18 cellular contexts compared by ENCODE assay signal in the genomic region with DNA sequence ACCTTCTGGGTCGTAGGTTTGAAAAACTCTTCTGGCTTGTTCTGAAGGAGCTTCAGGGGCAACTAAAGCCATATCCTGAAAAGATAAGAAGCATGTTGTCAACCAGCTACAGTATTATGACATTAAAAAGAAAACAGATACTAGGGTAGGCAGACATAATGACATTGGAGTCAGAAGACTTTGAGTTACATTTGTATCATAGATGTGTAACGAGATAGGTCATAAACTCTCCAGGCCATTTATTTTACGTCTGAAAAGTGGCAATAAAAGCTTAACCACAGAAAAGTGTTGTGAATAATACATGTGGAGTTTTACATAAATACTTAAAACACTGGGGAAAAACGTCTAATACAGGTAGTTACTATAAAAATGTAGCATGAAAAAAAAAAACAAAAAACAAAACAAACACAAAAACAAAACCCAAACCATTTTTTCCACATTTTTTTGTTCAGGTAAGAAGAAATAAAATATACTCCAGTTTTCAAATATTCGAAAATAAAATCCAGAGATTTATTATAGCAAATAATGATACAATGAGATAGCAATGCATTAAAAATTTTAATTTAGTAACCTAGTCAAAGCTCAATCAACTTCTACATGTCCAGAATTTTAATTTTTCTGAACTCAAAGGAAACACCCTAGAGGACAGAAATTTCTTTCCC.
DNase-seq lines count a peak whose midpoint lies in the region; ATAC-seq, FAIRE-seq and TF ChIP-seq lines count a peak whose summit lies in the region.
"Had no signal": no experiment of that assay in that cellular context is flagged by ENCODE, and none has a peak within 500 bp of the region (broad histone marks: within the 10 kb centered on the region; RNA-seq: fewer than 3 reads in every experiment).

No MANE protein-coding gene starts in this region.

- no peaks in the 10 kb centered on the region for H3K9me3 ChIP-seq in HEK293 (ENCODE audit: control insufficient read depth, insufficient read depth, low read depth, low read length)

- in situ Hi-C loops in G401 (cut with HindIII; ENCODE audit: low sequenced_read_pairs) = no loop called here

- no peak for ATAC-seq in GM21528 (IDR thresholded peaks at IDR 0.05; ENCODE audit: low FRiP score, unreplicated experiment)
- ATAC-seq: A549 had no signal

- peaks cover 0 to 6% of the 10 kb centered on the region in 2 experiments; a peak in 1 of 3 replicates for H3K36me3 ChIP-seq in HEK293 (ENCODE audit: control insufficient read depth in 2 of 2, insufficient read depth in 1 of 2, low read length in 2 of 2)

- H3K27ac ChIP-seq in HEK293 (ENCODE audit: extremely low read depth, low read depth, low read length) = peak overlapping the region; percentile 37
- H3K27ac ChIP-seq: A549 had no signal

- POLR2A ChIA-PET in HEK293 (lab: Yijun Ruan, JAX) = no interaction called here

- H3K27me3 Mint-ChIP-seq in nephron progenitor cell (ENCODE audit: low read depth, poor library complexity) = no peaks in the 10 kb centered on the region
- H3K27me3 Mint-ChIP-seq in activated naive CD8-positive, alpha-beta T cell treated with anti-CD3 and anti-CD28 coated beads for 36 hours = no peaks in the 10 kb centered on the region

- no peak overlapping the region for H3K4me3 ChIP-seq in HEK293 (ENCODE audit: low read depth, low read length)
- H3K4me3 ChIP-seq: A549 had no signal

- peak overlapping the region; percentile 89 for H3K27ac Mint-ChIP-seq in nephron progenitor cell
- no peak overlapping the region for H3K27ac Mint-ChIP-seq in activated naive CD8-positive, alpha-beta T cell treated with anti-CD3 and anti-CD28 coated beads for 36 hours

- TF ChIP-seq CTCF in HEK293 (tag by site-specific recombination; IDR thresholded peaks at IDR 0.05) (no peak), nephron progenitor cell (IDR thresholded peaks at IDR 0.05) (no peak)

- peaks cover 39% of the 10 kb centered on the region for H3K36me3 Mint-ChIP-seq in nephron progenitor cell (ENCODE audit: low read depth)
- peaks cover 26% of the 10 kb centered on the region for H3K36me3 Mint-ChIP-seq in activated naive CD8-positive, alpha-beta T cell treated with anti-CD3 and anti-CD28 coated beads for 36 hours

- FAIRE-seq in colon (lab: Jason Lieb, UNC) = peak; percentile 78
- FAIRE-seq: A549, RCC 7860 had no signal

- CTCF ChIA-PET in HEK293 (lab: Yijun Ruan, JAX) = interaction anchor here (0.8 kb wide), 1 partner anchor 211 kb away, joined by 3 read pairs; no protein-coding TSS in a partner anchor

- peaks cover 58% of the 10 kb centered on the region for H3K4me1 Mint-ChIP-seq in nephron progenitor cell
- H3K4me1 Mint-ChIP-seq in activated naive CD8-positive, alpha-beta T cell treated with anti-CD3 and anti-CD28 coated beads for 36 hours = no peaks in the 10 kb centered on the region

- H3K4me3 Mint-ChIP-seq in nephron progenitor cell = peak overlapping the region; percentile 21
- H3K4me3 Mint-ChIP-seq in activated naive CD8-positive, alpha-beta T cell treated with anti-CD3 and anti-CD28 coated beads for 36 hours = no peak overlapping the region

- peaks cover 14% of the 10 kb centered on the region for H3K9me3 Mint-ChIP-seq in nephron progenitor cell
- peaks cover 2% of the 10 kb centered on the region for H3K9me3 Mint-ChIP-seq in activated naive CD8-positive, alpha-beta T cell treated with anti-CD3 and anti-CD28 coated beads for 36 hours

- H3K4me1 ChIP-seq in HEK293 (ENCODE audit: control insufficient read depth, insufficient read depth, low read length) = peaks cover 63% of the 10 kb centered on the region
- H3K4me1 ChIP-seq: A549 had no signal

- peak; percentile 11 for DNase-seq in NCI-H69 (lab: John Stamatoyannopoulos, UW)
- no peak for DNase-seq in nephron progenitor cell
- no peak for DNase-seq in SIG-M5 (lab: John Stamatoyannopoulos, UW)
- DNase-seq in G401 (ENCODE audit: low spot score) = no peak
- DNase-seq in activated naive CD8-positive, alpha-beta T cell treated with anti-CD3 and anti-CD28 coated beads for 36 hours = no peak
- DNase-seq: C1 segment of cervical spinal cord, DND-41, Kasumi-1, MV-4-11, NCI-H1930, NCI-H510A, NCI-H82, Right ventricle myocardium superior had no signal

TF ChIP-seq in HEK293, 187 proteins besides CTCF, POLR2A, EP300 and RAD21 (continues in another document):
- TF ChIP-seq PRDM4 (tag by site-specific recombination; IDR thresholded peaks at IDR 0.05) = peak; percentile 94
- TF ChIP-seq ZBTB1 (tag by site-specific recombination; IDR thresholded peaks at IDR 0.05) = peak; percentile 94
- TF ChIP-seq ZNF146 (tag by site-specific recombination; IDR thresholded peaks at IDR 0.05) = peak; percentile 54; the same call in 1 of the 2 replicates
- TF ChIP-seq, protein P1, sequence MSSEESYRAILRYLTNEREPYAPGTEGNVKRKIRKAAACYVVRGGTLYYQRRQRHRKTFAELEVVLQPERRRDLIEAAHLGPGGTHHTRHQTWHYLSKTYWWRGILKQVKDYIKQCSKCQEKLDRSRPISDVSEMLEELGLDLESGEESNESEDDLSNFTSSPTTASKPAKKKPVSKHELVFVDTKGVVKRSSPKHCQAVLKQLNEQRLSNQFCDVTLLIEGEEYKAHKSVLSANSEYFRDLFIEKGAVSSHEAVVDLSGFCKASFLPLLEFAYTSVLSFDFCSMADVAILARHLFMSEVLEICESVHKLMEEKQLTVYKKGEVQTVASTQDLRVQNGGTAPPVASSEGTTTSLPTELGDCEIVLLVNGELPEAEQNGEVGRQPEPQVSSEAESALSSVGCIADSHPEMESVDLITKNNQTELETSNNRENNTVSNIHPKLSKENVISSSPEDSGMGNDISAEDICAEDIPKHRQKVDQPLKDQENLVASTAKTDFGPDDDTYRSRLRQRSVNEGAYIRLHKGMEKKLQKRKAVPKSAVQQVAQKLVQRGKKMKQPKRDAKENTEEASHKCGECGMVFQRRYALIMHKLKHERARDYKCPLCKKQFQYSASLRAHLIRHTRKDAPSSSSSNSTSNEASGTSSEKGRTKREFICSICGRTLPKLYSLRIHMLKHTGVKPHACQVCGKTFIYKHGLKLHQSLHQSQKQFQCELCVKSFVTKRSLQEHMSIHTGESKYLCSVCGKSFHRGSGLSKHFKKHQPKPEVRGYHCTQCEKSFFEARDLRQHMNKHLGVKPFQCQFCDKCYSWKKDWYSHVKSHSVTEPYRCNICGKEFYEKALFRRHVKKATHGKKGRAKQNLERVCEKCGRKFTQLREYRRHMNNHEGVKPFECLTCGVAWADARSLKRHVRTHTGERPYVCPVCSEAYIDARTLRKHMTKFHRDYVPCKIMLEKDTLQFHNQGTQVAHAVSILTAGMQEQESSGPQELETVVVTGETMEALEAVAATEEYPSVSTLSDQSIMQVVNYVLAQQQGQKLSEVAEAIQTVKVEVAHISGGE (tag by site-specific recombination; conservative IDR thresholded peaks at IDR 0.05; ENCODE audit: low read depth) = no peak
- 0 out of 2 replicates have a peak, but pooled peaks have one; percentile 12 for TF ChIP-seq YY1 (tag by site-specific recombination; IDR thresholded peaks at IDR 0.05)
- TF ChIP-seq OSR2 (tag by site-specific recombination; IDR thresholded peaks at IDR 0.05) = peak; percentile 98
- no peak for TF ChIP-seq SP3 (tag by site-specific recombination; IDR thresholded peaks at IDR 0.05)
- peak; percentile 91 for TF ChIP-seq SCRT1 (tag by site-specific recombination; IDR thresholded peaks at IDR 0.05; ENCODE audit: borderline replicate concordance)
- TF ChIP-seq GLI2 (tag by site-specific recombination; IDR thresholded peaks at IDR 0.05; ENCODE audit: borderline replicate concordance, low read depth) = peak; percentile 92
- TF ChIP-seq ZNF2 (tag by site-specific recombination; IDR thresholded peaks at IDR 0.05) = peak; percentile 71; the same call in 1 of the 2 replicates
- TF ChIP-seq, protein P2, sequence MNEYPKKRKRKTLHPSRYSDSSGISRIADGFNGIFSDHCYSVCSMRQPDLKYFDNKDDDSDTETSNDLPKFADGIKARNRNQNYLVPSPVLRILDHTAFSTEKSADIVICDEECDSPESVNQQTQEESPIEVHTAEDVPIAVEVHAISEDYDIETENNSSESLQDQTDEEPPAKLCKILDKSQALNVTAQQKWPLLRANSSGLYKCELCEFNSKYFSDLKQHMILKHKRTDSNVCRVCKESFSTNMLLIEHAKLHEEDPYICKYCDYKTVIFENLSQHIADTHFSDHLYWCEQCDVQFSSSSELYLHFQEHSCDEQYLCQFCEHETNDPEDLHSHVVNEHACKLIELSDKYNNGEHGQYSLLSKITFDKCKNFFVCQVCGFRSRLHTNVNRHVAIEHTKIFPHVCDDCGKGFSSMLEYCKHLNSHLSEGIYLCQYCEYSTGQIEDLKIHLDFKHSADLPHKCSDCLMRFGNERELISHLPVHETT (tag by site-specific recombination; IDR thresholded peaks at IDR 0.05) = peak; percentile 96
- TF ChIP-seq ZNF394 (tag by site-specific recombination; IDR thresholded peaks at IDR 0.05; ENCODE audit: borderline replicate concordance) = peak; percentile 63; the same call in 1 of the 2 replicates
- no peak for TF ChIP-seq MEIS1 (CRISPR knock-in tag; IDR thresholded peaks at IDR 0.05; ENCODE audit: borderline replicate concordance)
- TF ChIP-seq ZNF426 (tag by site-specific recombination; IDR thresholded peaks at IDR 0.05) = 0 out of 2 replicates have a peak, but pooled peaks have one; percentile 3
- peak; percentile 78 for TF ChIP-seq TCF7L2 (IDR thresholded peaks at IDR 0.05; ENCODE audit: borderline replicate concordance, low read depth, low read length)
- TF ChIP-seq ZNF174 (tag by site-specific recombination; IDR thresholded peaks at IDR 0.05) = no peak
- TF ChIP-seq SCRT2 (tag by site-specific recombination; IDR thresholded peaks at IDR 0.05) = no peak
- TF ChIP-seq ZNF596 (tag by site-specific recombination; IDR thresholded peaks at IDR 0.05) = peak; percentile 32; the same call in 1 of the 2 replicates
